23 cellular contexts compared by ENCODE assay signal in genomic region chr10:63689768-63690167, GRCh38.
"Had no signal": no experiment of that assay in that cellular context is flagged by ENCODE, and none has a peak within 500 bp of the region (broad histone marks: within the 10 kb centered on the region; RNA-seq: fewer than 3 reads in every experiment).

No MANE protein-coding gene starts in this region.

- H3K36me3 ChIP-seq: ascending aorta, brain microvascular endothelial cell, esophagus muscularis mucosa, gastrocnemius medialis, heart left ventricle, neutrophil, pancreas, right atrium auricular region, thoracic aorta, vagina had no signal

- DNase-seq: activated CD8-positive, alpha-beta memory T cell treated with anti-CD3 and anti-CD28 coated beads, Interleukin-2, amount 50 U/mL, for 4 hours; activated T-cell treated with anti-CD3 and anti-CD28 coated beads, Interleukin-2, amount 50 U/mL, for 24 hours; brain microvascular endothelial cell; caudate nucleus; effector memory CD8-positive, alpha-beta T cell; gastrocnemius medialis; heart left ventricle; left ventricle myocardium superior; mammary epithelial cell; midbrain; pancreas; psoas muscle; stimulated activated CD4-positive, alpha-beta T cell treated with anti-CD3 and anti-CD28 coated beads, Interleukin-4, amount 100 ng/mL, for 24 hours; stimulated activated naive CD4-positive, alpha-beta T cell treated with Interleukin-2 at 50 U/mL for 16 hours had no signal

- H3K4me1 ChIP-seq: ascending aorta, pancreas, vagina had no signal

- H3K27me3 ChIP-seq: ascending aorta, brain microvascular endothelial cell, esophagus muscularis mucosa, gastrocnemius medialis, heart left ventricle, neutrophil, pancreas, right atrium auricular region, vagina had no signal

- H3K27ac ChIP-seq: ascending aorta, brain microvascular endothelial cell, esophagus muscularis mucosa, gastrocnemius medialis, heart left ventricle, neutrophil, pancreas, psoas muscle, right atrium auricular region, thoracic aorta, vagina had no signal

- H3K9me3 ChIP-seq: ascending aorta, esophagus muscularis mucosa, gastrocnemius medialis, neutrophil, pancreas, psoas muscle, right atrium auricular region, thoracic aorta, vagina had no signal

- H3K4me3 ChIP-seq: ascending aorta, esophagus muscularis mucosa, gastrocnemius medialis, heart left ventricle, pancreas, psoas muscle, right atrium auricular region, thoracic aorta, vagina had no signal

- ATAC-seq: activated naive CD4-positive, alpha-beta T cell treated with anti-CD3 and anti-CD28 coated beads, Interleukin-2, amount 50 U/mL, for 72 hours; activated T-helper 17 cell treated with anti-CD3 and anti-CD28 coated beads, Interleukin-2, amount 50 U/mL, for 72 hours; effector memory CD8-positive, alpha-beta T cell; gastrocnemius medialis; heart left ventricle; left ventricle myocardium superior; pancreas; psoas muscle; WTC11 had no signal
